31 cellular contexts compared by ENCODE assay signal in the genomic region with DNA sequence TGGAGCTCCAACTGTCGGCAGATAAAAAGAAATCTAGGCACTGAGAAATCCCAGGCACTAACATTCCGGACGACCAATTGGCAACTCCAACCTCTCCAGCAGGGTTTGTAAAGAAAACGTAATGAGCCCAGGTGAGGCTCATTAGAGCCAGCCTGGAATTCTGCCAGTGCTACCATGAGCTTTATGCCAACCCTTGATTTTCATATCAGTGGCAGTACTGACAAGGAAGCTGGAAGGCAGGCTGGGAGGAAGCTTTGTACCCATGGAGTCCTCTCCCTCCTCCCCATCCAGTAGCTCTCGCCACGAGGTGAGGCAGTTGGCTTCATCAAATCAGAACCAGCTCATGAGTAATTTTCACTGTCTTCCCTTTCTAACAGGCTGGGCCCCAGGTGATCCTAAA.
DNase-seq lines count a peak whose midpoint lies in the region; ATAC-seq and TF ChIP-seq lines count a peak whose summit lies in the region.
"Had no signal": no experiment of that assay in that cellular context is flagged by ENCODE, and none has a peak within 500 bp of the region (broad histone marks: within the 10 kb centered on the region; RNA-seq: fewer than 3 reads in every experiment).

No MANE protein-coding gene starts in this region.

- no peak for ATAC-seq in GM19324 (IDR thresholded peaks at IDR 0.05; ENCODE audit: low FRiP score, unreplicated experiment)
- ATAC-seq: activated CD8-positive, alpha-beta T cell treated with anti-CD3 and anti-CD28 coated beads for 36 hours; foreskin keratinocyte; PC-3; SK-N-SH treated with all-trans-retinoic acid at 6 μM for 48 hours had no signal

- H3K27me3 Mint-ChIP-seq in CD8-positive, alpha-beta memory T cell: peaks cover 2 to 28% of the 10 kb centered on the region in 2 donors
- H3K27me3 Mint-ChIP-seq: activated naive CD4-positive, alpha-beta T cell treated with anti-CD3 and anti-CD28 coated beads, Interleukin-2, amount 50 U/mL, for 24 hours; progenitor cell of endocrine pancreas had no signal

- H3K36me3 Mint-ChIP-seq in CD8-positive, alpha-beta memory T cell: no peaks in the 10 kb centered on the region
- H3K36me3 Mint-ChIP-seq: naive B cell had no signal

- H3K9me3 ChIP-seq in mucosa of rectum (ENCODE audit: control insufficient read depth in 2 of 2, low read length in 2 of 2) (no peaks in the 10 kb centered on the region), right atrium auricular region (no peaks in the 10 kb centered on the region)
- no peaks in the 10 kb centered on the region for H3K9me3 ChIP-seq in CD8-positive, alpha-beta memory T cell (ENCODE audit: low read length)
- H3K9me3 ChIP-seq: BE2C, esophagus squamous epithelium, left ventricle myocardium inferior, neutrophil, sigmoid colon, tibial artery had no signal

- no peaks in the 10 kb centered on the region for H3K27me3 ChIP-seq in mucosa of rectum (ENCODE audit: control insufficient read depth in 2 of 2, insufficient read depth in 2 of 2, low read length in 2 of 2)
- H3K27me3 ChIP-seq in right atrium auricular region: no peaks in the 10 kb centered on the region
- H3K27me3 ChIP-seq in CD8-positive, alpha-beta memory T cell (ENCODE audit: insufficient read depth, low read length, poor library complexity, severe bottlenecking): no peaks in the 10 kb centered on the region
- H3K27me3 ChIP-seq: BE2C, esophagus squamous epithelium, foreskin keratinocyte, neutrophil, sigmoid colon, tibial artery had no signal

- no peak overlapping the region for H3K4me3 Mint-ChIP-seq in CD8-positive, alpha-beta memory T cell
- H3K4me3 Mint-ChIP-seq: activated CD8-positive, alpha-beta T cell treated with anti-CD3 and anti-CD28 coated beads for 36 hours; activated naive CD4-positive, alpha-beta T cell treated with anti-CD3 and anti-CD28 coated beads, Interleukin-2, amount 50 U/mL, for 24 hours; H9; naive B cell had no signal

- H3K9me3 Mint-ChIP-seq in CD8-positive, alpha-beta memory T cell: peaks cover 0 to 3% (median 0%) of the 10 kb centered on the region in 5 donors
- H3K9me3 Mint-ChIP-seq: activated CD8-positive, alpha-beta T cell treated with anti-CD3 and anti-CD28 coated beads for 36 hours; H9; naive B cell had no signal

- CTCF ChIA-PET in CD8-positive, alpha-beta memory T cell (lab: Charles Lee): no interaction called here

- H3K4me1 Mint-ChIP-seq in CD8-positive, alpha-beta memory T cell: peaks cover 0 to 5% (median 0%) of the 10 kb centered on the region in 3 donors
- H3K4me1 Mint-ChIP-seq: naive B cell had no signal

- H3K36me3 ChIP-seq in mucosa of rectum (ENCODE audit: control insufficient read depth in 2 of 2, insufficient read depth in 2 of 2, low read length in 2 of 2) (no peaks in the 10 kb centered on the region), right atrium auricular region (no peaks in the 10 kb centered on the region)
- no peaks in the 10 kb centered on the region for H3K36me3 ChIP-seq in CD8-positive, alpha-beta memory T cell (ENCODE audit: insufficient read depth, low read length)
- H3K36me3 ChIP-seq: BE2C, esophagus squamous epithelium, left ventricle myocardium inferior, neutrophil, sigmoid colon, tibial artery had no signal

- H3K4me3 ChIP-seq in mucosa of rectum (ENCODE audit: low read length in 2 of 2) (peak overlapping the region; percentile 7 to 23), right atrium auricular region (no peak overlapping the region)
- H3K4me3 ChIP-seq in CD8-positive, alpha-beta memory T cell (ENCODE audit: low read length): no peak overlapping the region
- H3K4me3 ChIP-seq: dorsolateral prefrontal cortex, esophagus squamous epithelium, left ventricle myocardium inferior, sigmoid colon, tibial artery had no signal

- DNase-seq in HT-29 (ENCODE audit: low spot score): peak; percentile 23
- peak; percentile 92 for DNase-seq in NCI-H2029 treated with DMSO at 0.1 percent for 48 hours (lab: John Stamatoyannopoulos, UW)
- peak; percentile 77 for DNase-seq in NCI-H774 (lab: John Stamatoyannopoulos, UW)
- DNase-seq in right atrium auricular region (ENCODE audit: low spot score): no peak
- no peak for DNase-seq in CD8-positive, alpha-beta memory T cell
- DNase-seq: ACHN; activated CD8-positive, alpha-beta T cell treated with anti-CD3 and anti-CD28 coated beads for 36 hours; activated T-cell treated with anti-CD3 and anti-CD28 coated beads for 4 hours; amygdala; BE2C; dorsolateral prefrontal cortex; esophagus squamous epithelium; foreskin keratinocyte; H9; head of caudate nucleus; Kasumi-1; left ventricle myocardium inferior; naive B cell; NCI-H187; NCI-H510A treated with DMSO at 0.1 percent for 48 hours; PC-3; sigmoid colon; stimulated activated CD4-positive, alpha-beta T cell treated with anti-CD3 and anti-CD28 coated beads, Interleukin-4, amount 100 ng/mL, for 1 hour; T-helper 2 cell; tibial artery had no signal

- no peak overlapping the region for H3K9ac ChIP-seq in mucosa of rectum (ENCODE audit: low read depth in 1 of 2, low read length in 2 of 2)

- no peak overlapping the region for H3K27ac Mint-ChIP-seq in CD8-positive, alpha-beta memory T cell
- H3K27ac Mint-ChIP-seq: activated CD8-positive, alpha-beta T cell treated with anti-CD3 and anti-CD28 coated beads for 36 hours; activated naive CD4-positive, alpha-beta T cell treated with anti-CD3 and anti-CD28 coated beads, Interleukin-2, amount 50 U/mL, for 24 hours; naive B cell; progenitor cell of endocrine pancreas had no signal

- H3K4me1 ChIP-seq in mucosa of rectum (ENCODE audit: control insufficient read depth in 2 of 2, insufficient read depth in 2 of 2, low read length in 2 of 2): no peaks in the 10 kb centered on the region
- H3K4me1 ChIP-seq in right atrium auricular region: no peaks in the 10 kb centered on the region
- no peaks in the 10 kb centered on the region for H3K4me1 ChIP-seq in CD8-positive, alpha-beta memory T cell (ENCODE audit: insufficient read depth, low read length)
- H3K4me1 ChIP-seq: BE2C, esophagus squamous epithelium, foreskin keratinocyte, left ventricle myocardium inferior, sigmoid colon, tibial artery had no signal

- no peak for TF ChIP-seq CTCF in right atrium auricular region (IDR thresholded peaks at IDR 0.05)

- POLR2A ChIA-PET in CD8-positive, alpha-beta memory T cell (lab: Charles Lee): no interaction called here

- H3K27ac ChIP-seq in mucosa of rectum (ENCODE audit: low read depth in 2 of 2, low read length in 2 of 2) (peak overlapping the region in 1 of 2 donors; percentile 48), right atrium auricular region (no peak overlapping the region)
- H3K27ac ChIP-seq in CD8-positive, alpha-beta memory T cell (ENCODE audit: low read depth, low read length): no peak overlapping the region
- H3K27ac ChIP-seq: dorsolateral prefrontal cortex, esophagus squamous epithelium, foreskin keratinocyte, left ventricle myocardium inferior, neutrophil, sigmoid colon, tibial artery had no signal

Comparison
In these comparisons a context has a peak if more than half of its experiments do, and no peak if none do; other contexts are left out.
1. DNase-seq: peak in HT-29 (single experiment), NCI-H2029 treated with DMSO at 0.1 percent for 48 hours (single experiment) and NCI-H774 (single experiment); none in right atrium auricular region (single experiment) and CD8-positive, alpha-beta memory T cell (0 of 5).
2. H3K4me3 ChIP-seq: peak in mucosa of rectum (2 of 2); none in right atrium auricular region (0 of 2) and CD8-positive, alpha-beta memory T cell (single experiment).